ENCODE assay signal across 9 cellular contexts in genomic region chr19:709196-709964, GRCh38. TPM values are rescaled to one million over a fixed set of nuclear protein-coding genes. Genes with fewer than 3 reads are reported as not detected.
DNase-seq lines count a peak whose midpoint lies in the region; ATAC-seq, FAIRE-seq and TF ChIP-seq lines count a peak whose summit lies in the region.
"Had no signal": no experiment of that assay in that cellular context is flagged by ENCODE, and none has a peak within 500 bp of the region (broad histone marks: within the 10 kb centered on the region; RNA-seq: fewer than 3 reads in every experiment).

No MANE protein-coding gene starts in this region.

- H3K4me1 ChIP-seq in HEK293 (ENCODE audit: control insufficient read depth, insufficient read depth, low read length): no peaks in the 10 kb centered on the region
- peaks cover 0 to under 1% of the 10 kb centered on the region in 2 donors for H3K4me1 ChIP-seq in kidney (ENCODE audit: control insufficient read depth in 1 of 2, insufficient read depth in 1 of 2, low read depth in 1 of 2, low read length in 2 of 2)
- H3K4me1 ChIP-seq in skeletal muscle tissue (ENCODE audit: control insufficient read depth in 3 of 3, insufficient read depth in 3 of 3, low read length in 3 of 3): peaks cover 0 to 2% (median 0%) of the 10 kb centered on the region in 3 donors

- no peak overlapping the region for H3K4me3 Mint-ChIP-seq in immature natural killer cell
- H3K4me3 Mint-ChIP-seq: naive B cell had no signal

- no peak for ATAC-seq in GM21529 (IDR thresholded peaks at IDR 0.05; ENCODE audit: unreplicated experiment)

- H3K4me1 Mint-ChIP-seq in immature natural killer cell: peaks cover 0 to 4% of the 10 kb centered on the region in 2 donors

- CTCF ChIA-PET in HEK293 (lab: Yijun Ruan, JAX): interaction anchor here (0.7 to 1.0 kb wide), 2 partner anchors 21 to 123 kb away, joined by 3 to 4 read pairs; no protein-coding TSS in a partner anchor

- POLR2A ChIA-PET in HEK293 (lab: Yijun Ruan, JAX): interaction anchor here (2.2 kb wide), 1 partner anchor 30 kb away, joined by 10 read pairs; no protein-coding TSS in a partner anchor

- no peaks in the 10 kb centered on the region for H3K36me3 ChIP-seq in HEK293 (ENCODE audit: control insufficient read depth in 2 of 2, insufficient read depth in 1 of 2, low read length in 2 of 2)
- H3K36me3 ChIP-seq in kidney (ENCODE audit: control insufficient read depth in 1 of 2, insufficient read depth in 2 of 2, low read length in 2 of 2): no peaks in the 10 kb centered on the region
- no peaks in the 10 kb centered on the region for H3K36me3 ChIP-seq in skeletal muscle tissue (ENCODE audit: control insufficient read depth in 3 of 3, insufficient read depth in 3 of 3, low read length in 3 of 3)

- H3K4me3 ChIP-seq in HEK293 (ENCODE audit: low read depth, low read length) (peak overlapping the region; percentile 58), cardiac fibroblast (replicated peaks in 1 of 2; ENCODE audit: low read depth in 2 of 2, low read length in 2 of 2) (peak overlapping the region; percentile 50 to 67), kidney (ENCODE audit: low read length in 2 of 2) (peak overlapping the region in 1 of 2 donors; percentile 37), skeletal muscle tissue (ENCODE audit: low read length in 3 of 3) (peak overlapping the region; percentile 35 to 61 (median 51))

- H3K27ac ChIP-seq in HEK293 (ENCODE audit: extremely low read depth, low read depth, low read length): peak overlapping the region; percentile 60; the same call in 1 of the 2 replicates
- H3K27ac ChIP-seq in kidney (ENCODE audit: low read depth in 2 of 2, low read length in 2 of 2): peak overlapping the region; percentile 13 to 67
- H3K27ac ChIP-seq in skeletal muscle tissue (ENCODE audit: low read depth, low read length): peak overlapping the region; percentile 62

- H3K9me3 Mint-ChIP-seq in immature natural killer cell: no peaks in the 10 kb centered on the region

- H3K9ac ChIP-seq in kidney (ENCODE audit: low read length in 2 of 2) (peak overlapping the region in 1 of 2 donors; percentile 46), skeletal muscle tissue (ENCODE audit: low read depth in 1 of 3, low read length in 3 of 3) (peak overlapping the region; percentile 38 to 79 (median 43))

- no peaks in the 10 kb centered on the region for H3K36me3 Mint-ChIP-seq in immature natural killer cell
- H3K36me3 Mint-ChIP-seq: naive B cell had no signal

- intact Hi-C loops in kidney (cut with DNase I): no loop called here

- TF ChIP-seq CTCF in HEK293 (tag by site-specific recombination; IDR thresholded peaks at IDR 0.05) (no peak), cardiac fibroblast (IDR thresholded peaks at IDR 0.05; ENCODE audit: low read depth, low read length) (no peak), kidney (IDR thresholded peaks at IDR 0.05; ENCODE audit: borderline replicate concordance, extremely low read depth, insufficient read depth) (no peak)

- H3K27me3 ChIP-seq in skeletal muscle tissue (ENCODE audit: control insufficient read depth in 3 of 3, insufficient read depth in 3 of 3, low read length in 3 of 3): peaks cover 5 to 17% (median 16%) of the 10 kb centered on the region in 3 donors

- H3K9me3 ChIP-seq in HEK293 (ENCODE audit: control insufficient read depth, insufficient read depth, low read depth, low read length) (no peaks in the 10 kb centered on the region), kidney (ENCODE audit: control insufficient read depth in 1 of 2, low read length in 2 of 2) (no peaks in the 10 kb centered on the region), skeletal muscle tissue (ENCODE audit: control insufficient read depth in 3 of 3, low read length in 3 of 3) (peaks cover 0 to 2% (median 0%) of the 10 kb centered on the region in 3 donors)

- no peak for FAIRE-seq in kidney (lab: Jason Lieb, UNC)

- H3K27ac Mint-ChIP-seq in immature natural killer cell: no peak overlapping the region
- H3K27ac Mint-ChIP-seq: naive B cell had no signal

- DNase-seq in cardiac fibroblast (ENCODE audit: low read depth in 2 of 2) (no peak), kidney (peak; percentile 76), NCI-H510A treated with DMSO at 0.1 percent for 48 hours (lab: John Stamatoyannopoulos, UW) (no peak), NOMO-1 treated with dmso at 0.1 percent for 144 hours (lab: John Stamatoyannopoulos, UW; ENCODE audit: unreplicated experiment) (no peak), immature natural killer cell (no peak)
- DNase-seq: naive B cell had no signal

- H3K27me3 Mint-ChIP-seq in immature natural killer cell (ENCODE audit: low read depth in 3 of 3): peaks cover 6 to 23% (median 15%) of the 10 kb centered on the region in 3 donors

TF ChIP-seq in HEK293, 187 proteins besides CTCF, POLR2A, EP300 and RAD21 (continues in another document):
- no peak for TF ChIP-seq ZNF830 (tag by site-specific recombination; IDR thresholded peaks at IDR 0.05; ENCODE audit: low read depth)
- no peak for TF ChIP-seq SETDB1 (IDR thresholded peaks at IDR 0.05; ENCODE audit: insufficient read length, low read length)
- no peak for TF ChIP-seq ZNF561 (tag by site-specific recombination; IDR thresholded peaks at IDR 0.05; ENCODE audit: borderline replicate concordance)
- TF ChIP-seq ZEB2 (tag by site-specific recombination; IDR thresholded peaks at IDR 0.05): no peak
- no peak for TF ChIP-seq PRDM2 (tag by site-specific recombination; IDR thresholded peaks at IDR 0.05; ENCODE audit: borderline replicate concordance)
- TF ChIP-seq OSR2 (tag by site-specific recombination; IDR thresholded peaks at IDR 0.05): no peak
- TF ChIP-seq, protein P1, sequence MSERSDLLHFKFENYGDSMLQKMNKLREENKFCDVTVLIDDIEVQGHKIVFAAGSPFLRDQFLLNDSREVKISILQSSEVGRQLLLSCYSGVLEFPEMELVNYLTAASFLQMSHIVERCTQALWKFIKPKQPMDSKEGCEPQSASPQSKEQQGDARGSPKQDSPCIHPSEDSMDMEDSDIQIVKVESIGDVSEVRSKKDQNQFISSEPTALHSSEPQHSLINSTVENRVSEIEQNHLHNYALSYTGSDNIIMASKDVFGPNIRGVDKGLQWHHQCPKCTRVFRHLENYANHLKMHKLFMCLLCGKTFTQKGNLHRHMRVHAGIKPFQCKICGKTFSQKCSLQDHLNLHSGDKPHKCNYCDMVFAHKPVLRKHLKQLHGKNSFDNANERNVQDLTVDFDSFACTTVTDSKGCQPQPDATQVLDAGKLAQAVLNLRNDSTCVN (tag by site-specific recombination; optimal IDR thresholded peaks at IDR 0.05): peak; percentile 42
- no peak for TF ChIP-seq ZNF2 (tag by site-specific recombination; IDR thresholded peaks at IDR 0.05)
- no peak for TF ChIP-seq ZNF658 (tag by site-specific recombination; IDR thresholded peaks at IDR 0.05)

RNA-seq across cellular contexts. Expression of gene PALM, which starts 0.6 kb away (rescaled TPM):
- total RNA-seq in kidney (49.4 TPM), skeletal muscle tissue (13.0 TPM)
- polyA plus RNA-seq in kidney (ENCODE audit: insufficient read depth, low read depth, low replicate concordance) (92.3 TPM), immature natural killer cell (not detected)

RNA-seq across cellular contexts. Expression of gene PRSS57, which starts 14.1 kb away (rescaled TPM):
- total RNA-seq in kidney (not detected), skeletal muscle tissue (not detected)
- polyA plus RNA-seq in kidney (ENCODE audit: insufficient read depth, low read depth, low replicate concordance) (not detected), immature natural killer cell (10 to 100 TPM in 1 of 3 donors, 1 to 10 TPM in 2; 5.8 to 41.4 (median 6.3) TPM)

RNA-seq across cellular contexts. Expression of gene FSTL3, which starts 33.2 kb away (rescaled TPM):
- 63.0 TPM for total RNA-seq in kidney
- polyA plus RNA-seq in kidney (ENCODE audit: insufficient read depth, low read depth, low replicate concordance): 23.9 TPM
- 7.3 TPM for total RNA-seq in skeletal muscle tissue
- 1 to 10 TPM in 2 of 3 donors, not detected in 1; 1.4 to 2.6 TPM for polyA plus RNA-seq in immature natural killer cell

RNA-seq across cellular contexts. Expression of gene MISP, which starts 41.5 kb away (rescaled TPM):
- total RNA-seq in kidney (17.8 TPM), skeletal muscle tissue (not detected)
- polyA plus RNA-seq in kidney (ENCODE audit: insufficient read depth, low read depth, low replicate concordance) (19.6 TPM), immature natural killer cell (not detected)

RNA-seq across cellular contexts. Expression of gene RNF126, which starts 46.4 kb away (rescaled TPM):
- 38.0 TPM for total RNA-seq in kidney
- 33.3 TPM for polyA plus RNA-seq in kidney (ENCODE audit: insufficient read depth, low read depth, low replicate concordance)
- 12.0 TPM for total RNA-seq in skeletal muscle tissue
- 100 to 1,000 TPM in 1 of 3 donors, 10 to 100 TPM in 2; 78.7 to 119 (median 94.4) TPM for polyA plus RNA-seq in immature natural killer cell
